ENCODE assay signal across 1 cellular context in genomic region chr1:235855811-235856429, GRCh38.
TF ChIP-seq lines count a peak whose summit lies in the region.

No MANE protein-coding gene starts in this region.

TF ChIP-seq in GM12878, 131 proteins besides CTCF, POLR2A, EP300 and RAD21 (continued from another document):
- TF ChIP-seq TCF12 (IDR thresholded peaks at IDR 0.05; ENCODE audit: low read depth, low read length) (no peak), ZBTB4 (CRISPR knock-in tag; IDR thresholded peaks at IDR 0.05) (no peak), GABPA (IDR thresholded peaks at IDR 0.05; ENCODE audit: low read depth) (0 out of 2 replicates have a peak, but pooled peaks have one; percentile 21), MTA2 (IDR thresholded peaks at IDR 0.05; ENCODE audit: low read depth) (peak; percentile 64), IKZF2 (IDR thresholded peaks at IDR 0.05) (peak; percentile 11 to 24; a peak in 1 of 4 replicates), POLR2AphosphoS2 (IDR thresholded peaks at IDR 0.05; ENCODE audit: low read depth, low read length) (no peak), ZZZ3 (IDR thresholded peaks at IDR 0.05; ENCODE audit: control insufficient read depth, insufficient read length, low read depth) (no peak), ATF2 (IDR thresholded peaks at IDR 0.05; ENCODE audit: low read length) (peak; percentile 78), STAT1 (conservative IDR thresholded peaks at IDR 0.05) (no peak), BCL3 (IDR thresholded peaks at IDR 0.05; ENCODE audit: borderline replicate concordance, insufficient read depth, low read depth, low read length, poor library complexity, severe bottlenecking) (no peak), SREBF1 (IDR thresholded peaks at IDR 0.05; ENCODE audit: low read length) (no peak), PAX8 (IDR thresholded peaks at IDR 0.05) (no peak), PRDM15 (CRISPR knock-in tag; IDR thresholded peaks at IDR 0.05) (no peak), STAT3 (IDR thresholded peaks at IDR 0.05; ENCODE audit: low read depth, low read length) (no peak), MEF2B (IDR thresholded peaks at IDR 0.05; ENCODE audit: partially characterized antibody, poor library complexity, severe bottlenecking) (peak; percentile 45), NR2C1 (IDR thresholded peaks at IDR 0.05) (no peak), TARDBP (IDR thresholded peaks at IDR 0.05; ENCODE audit: borderline replicate concordance) (no peak), SMARCA5 (IDR thresholded peaks at IDR 0.05) (no peak), JUNB (IDR thresholded peaks at IDR 0.05) (peak; percentile 67), RUNX3 (IDR thresholded peaks at IDR 0.05; ENCODE audit: low read length) (peak; percentile 89), MYB (IDR thresholded peaks at IDR 0.05; ENCODE audit: borderline replicate concordance, low read depth, low read length) (no peak), NR2F1 (conservative IDR thresholded peaks at IDR 0.05) (0 out of 2 replicates have a peak, but pooled peaks have one; percentile 38), YBX1 (IDR thresholded peaks at IDR 0.05) (no peak), DPF2 (IDR thresholded peaks at IDR 0.05) (no peak), BRCA1 (IDR thresholded peaks at IDR 0.05; ENCODE audit: low read depth, low read length) (no peak), WRNIP1 (IDR thresholded peaks at IDR 0.05; ENCODE audit: borderline replicate concordance, low read depth, low read length) (no peak), TAF1 (IDR thresholded peaks at IDR 0.05; ENCODE audit: borderline replicate concordance, low read depth, low read length) (no peak), HDGF (IDR thresholded peaks at IDR 0.05) (no peak)
